In the genomic region with DNA sequence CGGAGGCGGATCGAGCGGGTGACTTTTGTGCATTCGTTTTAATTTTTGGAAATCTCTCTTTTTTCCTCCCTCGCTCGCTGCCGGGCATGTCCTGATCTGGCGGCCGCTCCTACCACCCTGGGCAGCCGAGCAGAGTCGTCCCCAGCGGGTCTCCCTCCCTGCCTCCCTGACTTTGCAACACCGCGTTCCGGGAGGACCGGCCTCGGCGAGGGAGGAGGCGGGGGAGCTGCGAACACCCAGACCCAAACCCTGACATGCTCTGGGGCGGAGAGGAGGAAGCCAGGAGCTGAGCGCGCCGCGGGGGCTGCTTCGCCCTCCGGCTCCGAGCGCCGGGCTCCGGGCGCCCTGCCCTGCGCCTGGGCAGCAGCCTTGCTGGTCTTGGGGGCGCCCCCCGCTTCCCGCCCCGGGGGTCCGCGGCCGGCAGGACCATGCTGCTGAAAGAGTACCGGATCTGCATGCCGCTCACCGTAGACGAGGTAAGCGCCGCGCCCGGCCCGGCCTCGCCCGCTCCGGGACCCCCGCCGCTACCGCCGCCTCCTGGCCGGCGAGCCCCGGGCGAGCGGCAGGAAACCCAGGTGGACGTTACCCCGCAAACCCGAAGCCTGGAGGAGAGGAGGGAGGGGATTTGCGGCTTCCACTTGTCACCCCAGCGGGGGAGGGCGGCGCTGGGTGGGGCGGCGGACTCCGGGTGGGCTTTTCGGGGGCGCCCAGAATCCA, we compare ENCODE assay signal across 1 cellular context.
A peak's percentile ranks its signal among the peaks of the same experiment; 100 is the strongest.
TF ChIP-seq lines count a peak whose summit lies in the region.

No MANE protein-coding gene starts in this region.

TF ChIP-seq in H1, 55 proteins besides CTCF, POLR2A, EP300 and RAD21:
- TF ChIP-seq KDM4A (IDR thresholded peaks at IDR 0.05; ENCODE audit: low read depth, low read length, severe bottlenecking) (peak; percentile 83), POLR2AphosphoS5 (IDR thresholded peaks at IDR 0.05; ENCODE audit: low read depth, low read length) (0 out of 2 replicates have a peak, but pooled peaks have one; percentile 31), PHF8 (conservative IDR thresholded peaks at IDR 0.05; ENCODE audit: low read depth, low read length) (peak; percentile 10; the same call in 1 of the 2 replicates), SUZ12 (IDR thresholded peaks at IDR 0.05; ENCODE audit: low read length) (no peak), CEBPB (IDR thresholded peaks at IDR 0.05; ENCODE audit: low read depth, low read length) (no peak), TAF7 (optimal IDR thresholded peaks at IDR 0.05; ENCODE audit: borderline replicate concordance, low read depth, low read length) (peak; percentile 24), BRCA1 (IDR thresholded peaks at IDR 0.05; ENCODE audit: low read depth, low read length) (no peak)
- TF ChIP-seq, protein P1, sequence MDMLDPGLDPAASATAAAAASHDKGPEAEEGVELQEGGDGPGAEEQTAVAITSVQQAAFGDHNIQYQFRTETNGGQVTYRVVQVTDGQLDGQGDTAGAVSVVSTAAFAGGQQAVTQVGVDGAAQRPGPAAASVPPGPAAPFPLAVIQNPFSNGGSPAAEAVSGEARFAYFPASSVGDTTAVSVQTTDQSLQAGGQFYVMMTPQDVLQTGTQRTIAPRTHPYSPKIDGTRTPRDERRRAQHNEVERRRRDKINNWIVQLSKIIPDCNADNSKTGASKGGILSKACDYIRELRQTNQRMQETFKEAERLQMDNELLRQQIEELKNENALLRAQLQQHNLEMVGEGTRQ (IDR thresholded peaks at IDR 0.05; ENCODE audit: low read length) = no peak
